Comparison of ENCODE assay signal across 22 cellular contexts in the genomic region with DNA sequence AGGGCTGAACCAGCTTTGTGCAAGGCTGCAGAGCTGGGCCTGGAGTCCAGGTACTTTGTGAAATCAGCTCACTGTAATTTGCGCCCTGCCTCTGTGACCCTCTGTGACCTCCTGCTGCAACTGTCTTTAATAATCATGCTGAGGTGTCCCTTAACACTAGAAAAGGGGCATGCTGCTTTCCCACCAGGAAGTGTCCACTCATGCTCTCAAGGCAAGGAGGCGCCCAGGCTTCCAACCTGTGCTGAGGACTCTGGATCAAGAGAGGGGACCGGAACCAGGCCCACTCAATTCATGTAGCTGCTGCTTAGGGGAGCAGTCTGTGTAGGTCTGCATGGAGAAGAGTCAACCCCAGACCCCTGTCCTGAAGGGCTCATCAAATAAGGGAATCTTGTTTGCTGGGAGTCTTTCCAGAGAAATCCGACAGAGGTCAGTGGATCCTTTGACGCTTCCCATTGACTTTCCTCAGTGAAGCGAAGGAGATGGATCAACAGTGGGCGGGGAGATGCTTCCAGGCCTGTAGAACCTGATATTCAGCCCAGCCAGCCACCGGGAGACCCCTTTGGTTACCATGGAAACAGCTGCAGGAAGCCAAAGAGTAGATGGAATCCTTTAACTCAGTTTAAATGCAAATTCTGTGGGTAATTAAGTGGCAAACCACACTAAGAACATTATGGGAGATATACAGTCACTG.
DNase-seq lines count a peak whose midpoint lies in the region; TF ChIP-seq lines count a peak whose summit lies in the region.
"Had no signal": no experiment of that assay in that cellular context is flagged by ENCODE, and none has a peak within 500 bp of the region (broad histone marks: within the 10 kb centered on the region; RNA-seq: fewer than 3 reads in every experiment).

No MANE protein-coding gene starts in this region.

- H3K9ac ChIP-seq in NT2/D1 (ENCODE audit: insufficient read length, low read depth), result no peak overlapping the region

- no peaks in the 10 kb centered on the region for H3K27me3 ChIP-seq in NT2/D1 (ENCODE audit: insufficient read depth, insufficient read length)
- H3K27me3 ChIP-seq: ascending aorta, neutrophil had no signal

- intact Hi-C loops in head of caudate nucleus (cut with DNase I), result no loop called here

- H3K36me3 Mint-ChIP-seq in osteocyte (ENCODE audit: unreplicated experiment), result no peaks in the 10 kb centered on the region
- H3K36me3 Mint-ChIP-seq: activated naive CD4-positive, alpha-beta T cell treated with anti-CD3 and anti-CD28 coated beads, Interleukin-2, amount 50 U/mL, for 72 hours; CD4-positive, alpha-beta memory T cell had no signal

- H3K27me3 Mint-ChIP-seq in osteocyte (ENCODE audit: unreplicated experiment), result no peaks in the 10 kb centered on the region

- no peak overlapping the region for H3K4me3 ChIP-seq in NT2/D1 (ENCODE audit: insufficient read length, low read depth)
- H3K4me3 ChIP-seq: ascending aorta, mucosa of descending colon, psoas muscle had no signal

- no peak for TF ChIP-seq CTCF in osteocyte (IDR thresholded peaks at IDR 0.05)

- no peak overlapping the region for H3K4me3 Mint-ChIP-seq in osteocyte (ENCODE audit: unreplicated experiment)
- H3K4me3 Mint-ChIP-seq: CD4-positive, alpha-beta memory T cell; T-helper 2 cell treated with Interferon-gamma antibody and Interleukin-4, amounts not matched to agents 5 μg/mL and 100 μg/mL, for 36 hours had no signal

- no peaks in the 10 kb centered on the region for H3K4me1 Mint-ChIP-seq in osteocyte (ENCODE audit: unreplicated experiment)
- H3K4me1 Mint-ChIP-seq: CD4-positive, alpha-beta memory T cell had no signal

- no peaks in the 10 kb centered on the region for H3K4me1 ChIP-seq in NT2/D1 (ENCODE audit: insufficient read depth, insufficient read length)
- H3K4me1 ChIP-seq: ascending aorta, psoas muscle had no signal

- DNase-seq in DMS79 treated with DMSO at 0.1 percent for 48 hours (lab: John Stamatoyannopoulos, UW) (peak; percentile 2), DMS79 (lab: John Stamatoyannopoulos, UW) (no peak), NT2/D1 (ENCODE audit: low read depth, low spot score) (peak; percentile 52), iPS DF 4.7 (ENCODE audit: extremely low read depth, low spot score) (peak; percentile 28), osteocyte (ENCODE audit: extremely low spot score, unreplicated experiment) (peak; percentile 63), head of caudate nucleus (no peak), epidermal melanocyte (ENCODE audit: insufficient read length, low spot score) (no peak)
- DNase-seq in stimulated activated CD4-positive, alpha-beta T cell treated with anti-CD3 and anti-CD28 coated beads, Interleukin-2, amount 100 ng/mL, for 48 hours, result no peak
- DNase-seq: activated CD8-positive, alpha-beta memory T cell treated with anti-CD3 and anti-CD28 coated beads, Interleukin-2, amount 50 U/mL, for 4 hours; CD4-positive, alpha-beta memory T cell; central memory CD4-positive, alpha-beta T cell; GDM1; KBM-7; MM.1S; mucosa of descending colon; NCI-H1417 treated with DMSO at 0.1 percent for 48 hours; NCI-H2171; psoas muscle had no signal

- no peaks in the 10 kb centered on the region for H3K9me3 ChIP-seq in NT2/D1 (ENCODE audit: insufficient read depth, low read length)
- H3K9me3 ChIP-seq: ascending aorta, mucosa of descending colon, neutrophil, psoas muscle had no signal

- no peak overlapping the region for H3K27ac Mint-ChIP-seq in osteocyte (ENCODE audit: unreplicated experiment)
- H3K27ac Mint-ChIP-seq: activated naive CD4-positive, alpha-beta T cell treated with anti-CD3 and anti-CD28 coated beads, Interleukin-2, amount 50 U/mL, for 72 hours; CD4-positive, alpha-beta memory T cell; T-helper 2 cell treated with Interferon-gamma antibody and Interleukin-4, amounts not matched to agents 5 μg/mL and 100 μg/mL, for 36 hours had no signal

- no peaks in the 10 kb centered on the region for H3K36me3 ChIP-seq in NT2/D1 (ENCODE audit: insufficient read depth, insufficient read length, low read length)
- H3K36me3 ChIP-seq: ascending aorta, neutrophil had no signal

- H3K9me3 Mint-ChIP-seq in osteocyte (ENCODE audit: unreplicated experiment), result peaks cover 16% of the 10 kb centered on the region
- H3K9me3 Mint-ChIP-seq: activated naive CD4-positive, alpha-beta T cell treated with anti-CD3 and anti-CD28 coated beads, Interleukin-2, amount 50 U/mL, for 72 hours; T-helper 2 cell treated with Interferon-gamma antibody and Interleukin-4, amounts not matched to agents 5 μg/mL and 100 μg/mL, for 36 hours had no signal

Comparison
In these comparisons a context has a peak if more than half of its experiments do, and no peak if none do; other contexts are left out.
1. DNase-seq: peak in DMS79 treated with DMSO at 0.1 percent for 48 hours (single experiment), NT2/D1 (single experiment), iPS DF 4.7 (single experiment) and osteocyte (single experiment); none in DMS79 (single experiment), head of caudate nucleus (0 of 42), epidermal melanocyte (single experiment) and stimulated activated CD4-positive, alpha-beta T cell treated with anti-CD3 and anti-CD28 coated beads, Interleukin-2, amount 100 ng/mL, for 48 hours (0 of 2).